Comparison of ENCODE assay signal across 31 cellular contexts in genomic region chr22:25156736-25157135, GRCh38. TPM values are rescaled to one million over a fixed set of nuclear protein-coding genes. Genes with fewer than 3 reads are reported as not detected.
A peak's percentile ranks its signal among the peaks of the same experiment; 100 is the strongest.
DNase-seq lines count a peak whose midpoint lies in the region; ATAC-seq, FAIRE-seq and TF ChIP-seq lines count a peak whose summit lies in the region.
"Had no signal": no experiment of that assay in that cellular context is flagged by ENCODE, and none has a peak within 500 bp of the region (broad histone marks: within the 10 kb centered on the region; RNA-seq: fewer than 3 reads in every experiment).

No MANE protein-coding gene starts in this region.

- TF ChIP-seq POLR2A in GM12891 (IDR thresholded peaks at IDR 0.05; ENCODE audit: low read depth, low read length) = no peak
- TF ChIP-seq POLR2A in esophagus squamous epithelium (IDR thresholded peaks at IDR 0.05) = no peak

- H3K4me1 ChIP-seq in esophagus squamous epithelium (peaks cover 40 to 98% (median 46%) of the 10 kb centered on the region in 3 donors), psoas muscle (peaks cover 53% of the 10 kb centered on the region), mesendoderm (ENCODE audit: control insufficient read depth, low read depth, low read length) (peaks cover 3% of the 10 kb centered on the region)
- H3K4me1 ChIP-seq: BLaER1 treated with 17β-estradiol and CSF1 and Interleukin-3, amounts not matched to agents 10 nM and 100 nM; HAP-1 had no signal

- no peaks in the 10 kb centered on the region for H3K36me3 Mint-ChIP-seq in WTC11

- FAIRE-seq in GM12891 (lab: Jason Lieb, UNC) = peak; percentile 48
- FAIRE-seq: A549, D721Med, GM18507, HepG2 had no signal

- H3K9me3 ChIP-seq in esophagus squamous epithelium (no peaks in the 10 kb centered on the region), psoas muscle (no peaks in the 10 kb centered on the region)
- H3K9me3 ChIP-seq: A549; BLaER1 treated with 17β-estradiol and CSF1 and Interleukin-3, amounts not matched to agents 10 nM and 100 nM; HAP-1 had no signal

- no peak overlapping the region for H3K9ac ChIP-seq in mesendoderm (ENCODE audit: low read length)
- H3K9ac ChIP-seq: BLaER1 treated with 17β-estradiol and CSF1 and Interleukin-3, amounts not matched to agents 10 nM and 100 nM; GM23248 had no signal

- H3K36me3 ChIP-seq in esophagus squamous epithelium = peaks cover 0 to 6% (median 0%) of the 10 kb centered on the region in 3 donors
- H3K36me3 ChIP-seq in psoas muscle (ENCODE audit: insufficient read depth in 1 of 2, low read depth in 1 of 2) = no peaks in the 10 kb centered on the region
- H3K36me3 ChIP-seq in mesendoderm (ENCODE audit: control insufficient read depth, insufficient read depth, low read length) = no peaks in the 10 kb centered on the region
- H3K36me3 ChIP-seq: BLaER1 treated with 17β-estradiol and CSF1 and Interleukin-3, amounts not matched to agents 10 nM and 100 nM; HAP-1 had no signal

- WGBS in esophagus squamous epithelium, 2 donors = 35 to 55% methylated on average over 4 of the region's 4 CpGs
- 49 to 64% (median 52%) methylated on average over 4 of the region's 4 CpGs for WGBS in psoas muscle, 3 donors
- no CpG with 5 or more reads among the region's 4 CpGs for WGBS in mesendoderm (ENCODE audit: extremely low coverage, insufficient coverage, low lambda C conversion rate)

- H3K4me1 Mint-ChIP-seq in WTC11 = no peaks in the 10 kb centered on the region

- no peak overlapping the region for H3K4me2 ChIP-seq in mesendoderm (ENCODE audit: low read length)
- H3K4me2 ChIP-seq: A549; BLaER1 treated with 17β-estradiol and CSF1 and Interleukin-3, amounts not matched to agents 10 nM and 100 nM had no signal

- POLR2A ChIA-PET in WTC11 (lab: Charles Lee) = no interaction called here

- H3K4me3 ChIP-seq in esophagus squamous epithelium (no peak overlapping the region), psoas muscle (no peak overlapping the region), mesendoderm (ENCODE audit: low read length) (no peak overlapping the region)
- H3K4me3 ChIP-seq: A549; BLaER1 treated with 17β-estradiol and CSF1 and Interleukin-3, amounts not matched to agents 10 nM and 100 nM; GM23248; HAP-1 had no signal

- ATAC-seq in WTC11 (no peak), psoas muscle (peak in 2 of 4 donors; percentile 34 to 40)
- ATAC-seq: A549, HepG2, PC-3 had no signal

- no peak overlapping the region for H2BK120ac ChIP-seq in mesendoderm (ENCODE audit: low read depth, low read length)

- intact Hi-C loops in esophagus squamous epithelium (cut with DNase I) = no loop called here
- intact Hi-C loops in psoas muscle (cut with DNase I) = no loop called here

- H3K79me2 ChIP-seq in mesendoderm (ENCODE audit: control insufficient read depth, insufficient read depth, low read length) = no peaks in the 10 kb centered on the region

- H3K27ac ChIP-seq in esophagus squamous epithelium = peak overlapping the region in 3 of 4 donors; percentile 2 to 50 (median 38)
- peak overlapping the region; percentile 81 for H3K27ac ChIP-seq in psoas muscle
- no peak overlapping the region for H3K27ac ChIP-seq in mesendoderm (ENCODE audit: low read depth, low read length)
- H3K27ac ChIP-seq: A549; BLaER1 treated with 17β-estradiol and CSF1 and Interleukin-3, amounts not matched to agents 10 nM and 100 nM; GM23248 had no signal

- no peak overlapping the region for H4K8ac ChIP-seq in mesendoderm (ENCODE audit: low read depth, low read length)

- no peaks in the 10 kb centered on the region for H3K27me3 Mint-ChIP-seq in WTC11 (ENCODE audit: low read depth)
- H3K27me3 Mint-ChIP-seq: CD4-positive, alpha-beta T cell had no signal

- no peak overlapping the region for H2BK15ac ChIP-seq in mesendoderm (replicated peaks; ENCODE audit: low read depth)

- peak overlapping the region; percentile 38; the same call in 1 of the 2 replicates for H3K27ac Mint-ChIP-seq in WTC11
- H3K27ac Mint-ChIP-seq: CD4-positive, alpha-beta T cell; HFFc6 had no signal

- CTCF ChIA-PET in WTC11 (lab: Charles Lee) = no interaction called here

- no peak overlapping the region for H2BK5ac ChIP-seq in mesendoderm (ENCODE audit: low read length)

- no peaks in the 10 kb centered on the region for H3K27me3 ChIP-seq in esophagus squamous epithelium
- no peaks in the 10 kb centered on the region for H3K27me3 ChIP-seq in psoas muscle (ENCODE audit: insufficient read depth in 3 of 3, low read length in 2 of 3)
- no peaks in the 10 kb centered on the region for H3K27me3 ChIP-seq in mesendoderm (ENCODE audit: insufficient read depth, low read length, poor library complexity)
- H3K27me3 ChIP-seq: BLaER1 treated with 17β-estradiol and CSF1 and Interleukin-3, amounts not matched to agents 10 nM and 100 nM had no signal

- H3K9me3 Mint-ChIP-seq in WTC11 = no peaks in the 10 kb centered on the region
- H3K9me3 Mint-ChIP-seq: CD4-positive, alpha-beta T cell had no signal

- H3K79me1 ChIP-seq in mesendoderm (ENCODE audit: low read length) = peaks cover 3% of the 10 kb centered on the region

- TF ChIP-seq CTCF in WTC11 (IDR thresholded peaks at IDR 0.05) = no peak
- no peak for TF ChIP-seq CTCF in esophagus squamous epithelium (IDR thresholded peaks at IDR 0.05)
- no peak for TF ChIP-seq CTCF in psoas muscle (IDR thresholded peaks at IDR 0.05)

- no peak overlapping the region for H3K56ac ChIP-seq in mesendoderm (ENCODE audit: low read length)

- DNase-seq in GM12891 (ENCODE audit: insufficient read length, low spot score) (no peak), WTC11 (ENCODE audit: low spot score) (no peak), esophagus squamous epithelium (lab: John Stamatoyannopoulos, UW) (no peak), psoas muscle (no peak), NCI-H1105 (lab: John Stamatoyannopoulos, UW) (no peak), mesendoderm (no peak), NCI-H524 treated with DMSO at 0.1 percent for 48 hours (lab: John Stamatoyannopoulos, UW) (no peak)
- DNase-seq: AML-193; CD4-positive, alpha-beta T cell; GM23248; HFFc6; Kasumi-1; MV-4-11; NCI-H1105 treated with DMSO at 0.1 percent for 48 hours; NCI-H146; NCI-H1930; NCI-H2107; NCI-H446; NCI-H526; NCI-H82; NK-92 treated with Interleukin-12 subunit alpha and Interleukin-12 subunit beta, amount 100 ng/mL, for 24 hours; PC-3; SHP77 had no signal

- no peak overlapping the region for H3K18ac ChIP-seq in mesendoderm (ENCODE audit: low read length)

- no peak overlapping the region for H2AK5ac ChIP-seq in mesendoderm (ENCODE audit: low read length)

- no peak overlapping the region for H3K23ac ChIP-seq in mesendoderm (ENCODE audit: low read length)

- H3K4ac ChIP-seq in mesendoderm (ENCODE audit: low read depth, low read length) = no peak overlapping the region

- no peak overlapping the region for H3K4me3 Mint-ChIP-seq in WTC11
- H3K4me3 Mint-ChIP-seq: CD4-positive, alpha-beta T cell; HFFc6 had no signal

- H4K5ac ChIP-seq in mesendoderm (ENCODE audit: low read length) = no peak overlapping the region

TF ChIP-seq in GM12891, 5 proteins besides CTCF, POLR2A, EP300 and RAD21:
- TF ChIP-seq PAX5 (IDR thresholded peaks at IDR 0.05; ENCODE audit: insufficient read depth, low read length, severe bottlenecking) = no peak
- TF ChIP-seq SPI1 (IDR thresholded peaks at IDR 0.05; ENCODE audit: low read depth, low read length) = no peak
- no peak for TF ChIP-seq POU2F2 (IDR thresholded peaks at IDR 0.05; ENCODE audit: low read depth, low read length)
- TF ChIP-seq TAF1 (IDR thresholded peaks at IDR 0.05; ENCODE audit: low read depth, low read length) = no peak
- TF ChIP-seq POLR2AphosphoS5 (IDR thresholded peaks at IDR 0.05; ENCODE audit: low read depth, low read length) = no peak

TF ChIP-seq in WTC11, 78 proteins besides CTCF, POLR2A, EP300 and RAD21 (continues in another document):
- TF ChIP-seq CDX4 (CRISPR knock-in tag; IDR thresholded peaks at IDR 0.05; ENCODE audit: borderline replicate concordance) = no peak
- no peak for TF ChIP-seq USF1 (CRISPR knock-in tag; IDR thresholded peaks at IDR 0.05)
- TF ChIP-seq ZNF281 (CRISPR knock-in tag; IDR thresholded peaks at IDR 0.05) = no peak
- TF ChIP-seq CREB1 (CRISPR knock-in tag; IDR thresholded peaks at IDR 0.05) = no peak

RNA-seq across cellular contexts. Expression of gene CRYBB3, which starts 42.9 kb away (rescaled TPM):
- polyA plus RNA-seq in GM12891 (2012; ENCODE audit: low read depth, missing spikeins) = not detected
- total RNA-seq in WTC11 (2021) (0.44 to 0.48 TPM in 2 of 3 replicates, not detected in the other), esophagus squamous epithelium (not detected), psoas muscle (under 1 TPM in 2 of 4 donors, not detected in 2; 0.38 to 0.68 TPM)
- under 1 TPM in 2 of 3 donors, not detected in 1; 0.07 to 0.22 TPM for polyA plus RNA-seq in psoas muscle
- 0.31 TPM for polyA plus RNA-seq in mesendoderm (2013, experiment 1 of 2)
- 0.22 TPM for polyA plus RNA-seq in mesendoderm (2013, experiment 2 of 2)
- total RNA-seq: CD4-positive, alpha-beta T cell; GM23248; HFFc6; HT1080; M059J had no signal
- polyA plus RNA-seq: A549, GM23248 had no signal
